13 cellular contexts compared by ENCODE assay signal in genomic region chr2:86020984-86021383, GRCh38.
A peak's percentile ranks its signal among the peaks of the same experiment; 100 is the strongest.
DNase-seq lines count a peak whose midpoint lies in the region; ATAC-seq and TF ChIP-seq lines count a peak whose summit lies in the region.
"Had no signal": no experiment of that assay in that cellular context is flagged by ENCODE, and none has a peak within 500 bp of the region (broad histone marks: within the 10 kb centered on the region; RNA-seq: fewer than 3 reads in every experiment).

No MANE protein-coding gene starts in this region.

- H2AK5ac ChIP-seq in mesenchymal stem cell (ENCODE audit: low read length, severe bottlenecking) = no peak overlapping the region

- H3K9ac ChIP-seq in mesenchymal stem cell (ENCODE audit: low read length) = no peak overlapping the region

- no peaks in the 10 kb centered on the region for H3K27me3 Mint-ChIP-seq in T-helper 17 cell
- H3K27me3 Mint-ChIP-seq: activated CD8-positive, alpha-beta T cell treated with anti-CD3 and anti-CD28 coated beads for 36 hours; activated naive CD8-positive, alpha-beta T cell; type B pancreatic cell had no signal

- WGBS in mesenchymal stem cell = 87% methylated on average over 5 of the region's 7 CpGs

- peak overlapping the region; percentile 79 for H4K91ac ChIP-seq in mesenchymal stem cell (ENCODE audit: low read length)

- no peak overlapping the region for H3K4ac ChIP-seq in mesenchymal stem cell (ENCODE audit: low read depth in 1 of 2, low read length in 2 of 2)

- DNase-seq in T-helper 17 cell (no peak), fibroblast of peridontal ligament (ENCODE audit: extremely low read depth) (peak; percentile 73), mesenchymal stem cell (no peak), tibial artery (peak; percentile 89 to 93), NCI-H1436 treated with DMSO at 0.1 percent for 48 hours (lab: John Stamatoyannopoulos, UW) (no peak)
- DNase-seq in stimulated activated CD4-positive, alpha-beta T cell treated with anti-CD3 and anti-CD28 coated beads, Interleukin-2, amount 100 ng/mL, for 24 hours = no peak
- DNase-seq: activated CD8-positive, alpha-beta T cell treated with anti-CD3 and anti-CD28 coated beads for 36 hours; endodermal cell; NCI-H1092 treated with DMSO at 0.1 percent for 48 hours had no signal

- H2BK120ac ChIP-seq in mesenchymal stem cell (ENCODE audit: low read depth, low read length) = no peak overlapping the region

- H3K9me3 ChIP-seq in T-helper 17 cell (ENCODE audit: control insufficient read depth, low read length, poor library complexity, severe bottlenecking) (no peaks in the 10 kb centered on the region), mesenchymal stem cell (ENCODE audit: control insufficient read depth, low read length) (no peaks in the 10 kb centered on the region), tibial artery (no peaks in the 10 kb centered on the region)
- H3K9me3 ChIP-seq: neutrophil had no signal

- peaks cover 20 to 24% of the 10 kb centered on the region in 2 experiments for H3K36me3 ChIP-seq in mesenchymal stem cell (ENCODE audit: control insufficient read depth in 1 of 2, insufficient read depth in 2 of 2, low read depth in 1 of 2, low read length in 2 of 2)
- H3K36me3 ChIP-seq in tibial artery = peaks cover 0 to 13% (median 0%) of the 10 kb centered on the region in 3 donors
- H3K36me3 ChIP-seq: neutrophil had no signal

- no peak overlapping the region for H3K4me3 ChIP-seq in mesenchymal stem cell (ENCODE audit: insufficient read depth in 1 of 2, low read depth in 1 of 2, low read length in 2 of 2)
- H3K4me3 ChIP-seq in tibial artery = no peak overlapping the region

- ATAC-seq in T-helper 17 cell = no peak
- ATAC-seq in GM18909 (IDR thresholded peaks at IDR 0.05; ENCODE audit: poor library complexity, unreplicated experiment) = no peak
- ATAC-seq: activated CD8-positive, alpha-beta T cell treated with anti-CD3 and anti-CD28 coated beads for 36 hours had no signal

- H2BK12ac ChIP-seq in mesenchymal stem cell (ENCODE audit: low read length in 2 of 2) = peak overlapping the region in 1 of 2 experiments; percentile 42

- H4K8ac ChIP-seq in mesenchymal stem cell (ENCODE audit: low read length) = peak overlapping the region; percentile 31

- no peak overlapping the region for H3K4me3 Mint-ChIP-seq in T-helper 17 cell
- H3K4me3 Mint-ChIP-seq: activated CD8-positive, alpha-beta T cell treated with anti-CD3 and anti-CD28 coated beads for 36 hours; activated naive CD8-positive, alpha-beta T cell; endodermal cell; type B pancreatic cell had no signal

- H3K23ac ChIP-seq in mesenchymal stem cell (ENCODE audit: low read length in 2 of 2) = no peak overlapping the region

- no peak for TF ChIP-seq CTCF in tibial artery (IDR thresholded peaks at IDR 0.05)

- no peak overlapping the region for H2BK5ac ChIP-seq in mesenchymal stem cell (ENCODE audit: low read depth, low read length, poor library complexity, severe bottlenecking)

- H3K27me3 ChIP-seq in mesenchymal stem cell (ENCODE audit: control insufficient read depth in 1 of 2, insufficient read depth in 1 of 2, low read length in 2 of 2) (no peaks in the 10 kb centered on the region), tibial artery (no peaks in the 10 kb centered on the region)
- H3K27me3 ChIP-seq: neutrophil had no signal

- H3K4me2 ChIP-seq in mesenchymal stem cell (ENCODE audit: low read length, poor library complexity, severe bottlenecking) = no peak overlapping the region

- H3K14ac ChIP-seq in mesenchymal stem cell (ENCODE audit: low read length in 2 of 2) = no peak overlapping the region

- H3K4me1 Mint-ChIP-seq in T-helper 17 cell = peaks cover 6% of the 10 kb centered on the region
- H3K4me1 Mint-ChIP-seq: endodermal cell had no signal

- H2BK15ac ChIP-seq in mesenchymal stem cell (ENCODE audit: low read depth, poor library complexity, severe bottlenecking) = no peak overlapping the region

- H3K27ac Mint-ChIP-seq in T-helper 17 cell = peak overlapping the region; percentile 43
- H3K27ac Mint-ChIP-seq: activated CD8-positive, alpha-beta T cell treated with anti-CD3 and anti-CD28 coated beads for 36 hours; activated naive CD8-positive, alpha-beta T cell; endodermal cell; type B pancreatic cell had no signal

- peaks cover 14% of the 10 kb centered on the region for H3K4me1 ChIP-seq in mesenchymal stem cell (ENCODE audit: control insufficient read depth, insufficient read depth, low read depth, low read length)
- H3K4me1 ChIP-seq in tibial artery = peaks cover 0 to 16% (median 9%) of the 10 kb centered on the region in 4 donors

- H3K36me3 Mint-ChIP-seq in T-helper 17 cell (ENCODE audit: low read depth) = peaks cover 2% of the 10 kb centered on the region
- H3K36me3 Mint-ChIP-seq: activated naive CD8-positive, alpha-beta T cell had no signal

- no peak overlapping the region for H3K27ac ChIP-seq in mesenchymal stem cell (ENCODE audit: low read length, poor library complexity, severe bottlenecking)
- peak overlapping the region; percentile 38 to 44 for H3K27ac ChIP-seq in tibial artery
- H3K27ac ChIP-seq: neutrophil had no signal

- intact Hi-C loops in tibial artery (cut with DNase I; ENCODE audit: low total_unique reads) = no loop called here

- no peak overlapping the region for H3K18ac ChIP-seq in mesenchymal stem cell (ENCODE audit: low read depth in 1 of 2, low read length in 2 of 2)

- no peak overlapping the region for H2AFZ ChIP-seq in mesenchymal stem cell (ENCODE audit: low read depth, low read length)

- no peaks in the 10 kb centered on the region for H3K79me1 ChIP-seq in mesenchymal stem cell (replicated peaks; ENCODE audit: low read length, poor library complexity, severe bottlenecking)

Comparison
In these comparisons a context has a peak if more than half of its experiments do, and no peak if none do; other contexts are left out.
1. DNase-seq: peak in fibroblast of peridontal ligament (single experiment) and tibial artery (2 of 2); none in T-helper 17 cell (0 of 3), mesenchymal stem cell (single experiment), NCI-H1436 treated with DMSO at 0.1 percent for 48 hours (single experiment) and stimulated activated CD4-positive, alpha-beta T cell treated with anti-CD3 and anti-CD28 coated beads, Interleukin-2, amount 100 ng/mL, for 24 hours (0 of 2).